Comparison of ENCODE assay signal across 9 cellular contexts in genomic region chr12:16604853-16605252, GRCh38. TPM values are rescaled to one million over a fixed set of nuclear protein-coding genes. Genes with fewer than 3 reads are reported as not detected.
DNase-seq lines count a peak whose midpoint lies in the region; ATAC-seq, FAIRE-seq and TF ChIP-seq lines count a peak whose summit lies in the region.
"Had no signal": no experiment of that assay in that cellular context is flagged by ENCODE, and none has a peak within 500 bp of the region (broad histone marks: within the 10 kb centered on the region; RNA-seq: fewer than 3 reads in every experiment).

No MANE protein-coding gene starts in this region.

- TF ChIP-seq POLR2A in gastrocnemius medialis (IDR thresholded peaks at IDR 0.05), result no peak

- H3K9ac ChIP-seq in astrocyte (ENCODE audit: low read length) (no peak overlapping the region), iPS-18a (ENCODE audit: low read length) (peak overlapping the region; percentile 21)

- TF ChIP-seq CTCF in astrocyte (IDR thresholded peaks at IDR 0.05; ENCODE audit: insufficient read depth, low read depth, low read length), result no peak
- TF ChIP-seq CTCF in gastrocnemius medialis (IDR thresholded peaks at IDR 0.05 in 4 of 5, conservative IDR thresholded peaks at IDR 0.05 in 1 of 5), result no peak

- no peak overlapping the region for H3K27ac Mint-ChIP-seq in astrocyte (ENCODE audit: unreplicated experiment)

- H3K27ac ChIP-seq in astrocyte (ENCODE audit: low read depth, low read length) (no peak overlapping the region), iPS-18a (ENCODE audit: low read length) (no peak overlapping the region), gastrocnemius medialis (no peak overlapping the region)

- H3K36me3 ChIP-seq in HAP-1 (replicated peaks), result no peaks in the 10 kb centered on the region
- H3K36me3 ChIP-seq in astrocyte (ENCODE audit: insufficient read depth, low read length), result no peaks in the 10 kb centered on the region
- H3K36me3 ChIP-seq in iPS-18a (ENCODE audit: control insufficient read depth, low read depth, low read length), result no peaks in the 10 kb centered on the region
- no peaks in the 10 kb centered on the region for H3K36me3 ChIP-seq in gastrocnemius medialis

- no peaks in the 10 kb centered on the region for H3K27me3 ChIP-seq in HAP-1 (ENCODE audit: low read depth)
- peaks cover 35% of the 10 kb centered on the region for H3K27me3 ChIP-seq in astrocyte (ENCODE audit: insufficient read depth, low read length)
- H3K27me3 ChIP-seq in iPS-18a (ENCODE audit: control insufficient read depth, insufficient read depth, low read length), result peaks cover 63% of the 10 kb centered on the region
- H3K27me3 ChIP-seq in gastrocnemius medialis, result peaks cover 32 to 36% (median 33%) of the 10 kb centered on the region in 3 donors

- H3K4me3 ChIP-seq in HAP-1 (peak overlapping the region; percentile 39), astrocyte (ENCODE audit: insufficient read depth, low read depth, low read length) (peak overlapping the region; percentile 40), iPS-18a (ENCODE audit: low read length) (peak overlapping the region; percentile 88), gastrocnemius medialis (peak overlapping the region in 3 of 4 donors; percentile 37 to 48 (median 37))

- no peaks in the 10 kb centered on the region for H3K79me2 ChIP-seq in astrocyte (ENCODE audit: insufficient read depth, low read length)

- in situ Hi-C loops in HAP-1 (cut with MboI; ENCODE audit: low sequenced_read_pairs) (no loop called here), gastrocnemius medialis (cut with MboI; ENCODE audit: low sequenced_read_pairs in 4 of 4) (no loop called here)

- peak overlapping the region; percentile 53 for H2AFZ ChIP-seq in astrocyte (ENCODE audit: low read depth, low read length)

- intact Hi-C loops in gastrocnemius medialis (cut with DNase I; ENCODE audit: low total_unique reads), result no loop called here

- no peaks in the 10 kb centered on the region for H3K36me3 Mint-ChIP-seq in astrocyte (ENCODE audit: low read depth, unreplicated experiment)

- no peaks in the 10 kb centered on the region for H4K20me1 ChIP-seq in astrocyte (ENCODE audit: insufficient read depth, low read length)

- H3K27me3 Mint-ChIP-seq in astrocyte (ENCODE audit: low read depth, unreplicated experiment), result peaks cover 26% of the 10 kb centered on the region

- ATAC-seq in gastrocnemius medialis (no peak), HG03135 (IDR thresholded peaks at IDR 0.05; ENCODE audit: unreplicated experiment) (no peak), HG02798 (IDR thresholded peaks at IDR 0.05; ENCODE audit: poor library complexity, unreplicated experiment) (no peak), GM19351 (IDR thresholded peaks at IDR 0.05; ENCODE audit: unreplicated experiment) (no peak)

- H3K9me3 Mint-ChIP-seq in astrocyte (ENCODE audit: unreplicated experiment), result no peaks in the 10 kb centered on the region

- peaks cover 10% of the 10 kb centered on the region for H3K4me1 Mint-ChIP-seq in astrocyte (ENCODE audit: low read depth, unreplicated experiment)

- H3K9me3 ChIP-seq in HAP-1 (no peaks in the 10 kb centered on the region), astrocyte (ENCODE audit: insufficient read depth, low read depth, low read length) (no peaks in the 10 kb centered on the region), iPS-18a (ENCODE audit: control insufficient read depth, low read depth, low read length) (no peaks in the 10 kb centered on the region), gastrocnemius medialis (no peaks in the 10 kb centered on the region)

- peak overlapping the region; percentile 73 for H3K4me3 Mint-ChIP-seq in astrocyte (ENCODE audit: unreplicated experiment)

- no peak for FAIRE-seq in astrocyte (lab: Jason Lieb, UNC)
- FAIRE-seq: colon had no signal

- peaks cover 26% of the 10 kb centered on the region for H3K4me1 ChIP-seq in HAP-1
- peaks cover 5% of the 10 kb centered on the region for H3K4me1 ChIP-seq in astrocyte (ENCODE audit: insufficient read depth, low read length)
- H3K4me1 ChIP-seq in iPS-18a (ENCODE audit: control insufficient read depth, low read depth, low read length), result peaks cover 45% of the 10 kb centered on the region
- peaks cover 0 to 5% of the 10 kb centered on the region in 2 donors for H3K4me1 ChIP-seq in gastrocnemius medialis

- peak overlapping the region; percentile 98 for H3K4me2 ChIP-seq in astrocyte (ENCODE audit: low read length)

- peak in 1 of 2 experiments; percentile 74 for DNase-seq in HAP-1 (ENCODE audit: low spot score in 2 of 2)
- DNase-seq in astrocyte (ENCODE audit: low read depth), result no peak
- no peak for DNase-seq in gastrocnemius medialis
- no peak for DNase-seq in NOMO-1 (lab: John Stamatoyannopoulos, UW; ENCODE audit: unreplicated experiment in 2 of 2)

RNA-seq across cellular contexts. Expression of gene LMO3, which starts 1.1 kb away (rescaled TPM):
- total RNA-seq in astrocyte (0.98 and 0.99 TPM in 2 replicates), gastrocnemius medialis (1 to 10 TPM in 3 of 4 donors, under 1 TPM in 1; 0.81 to 4.6 (median 1.5) TPM)

Comparison
In these comparisons a context has a peak if more than half of its experiments do, and no peak if none do; other contexts are left out.
1. H3K4me3 ChIP-seq: peak in every context shown above with its lines; median percentile 88 in iPS-18a; 40 in astrocyte; 39 in HAP-1; 37 in gastrocnemius medialis.